ENCODE assay signal across 26 cellular contexts in the genomic region with DNA sequence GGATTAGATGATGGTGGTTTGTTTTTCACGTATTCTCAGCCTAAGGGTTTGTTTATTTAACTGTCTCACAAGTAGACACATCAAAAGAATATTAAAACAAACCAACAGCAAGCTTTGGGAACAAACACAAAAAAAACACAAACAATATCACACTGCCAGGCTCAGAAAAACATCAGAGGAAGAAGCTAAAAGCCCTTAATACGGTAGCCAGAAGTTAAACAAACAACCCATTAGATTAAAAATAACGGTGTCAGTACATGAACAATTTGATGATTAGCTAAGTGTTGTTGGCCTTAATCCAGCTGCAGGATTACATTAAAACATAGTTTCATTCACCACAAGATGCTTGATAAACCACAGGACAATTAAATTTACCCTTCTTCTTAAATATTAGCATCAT.
"Had no signal": no experiment of that assay in that cellular context is flagged by ENCODE, and none has a peak within 500 bp of the region (broad histone marks: within the 10 kb centered on the region; RNA-seq: fewer than 3 reads in every experiment).

No MANE protein-coding gene starts in this region.

- DNase-seq: hippocampal formation; left colon; left lung; lower lobe of right lung; mammary epithelial cell; mesenchymal stem cell; naive thymus-derived CD8-positive, alpha-beta T cell; nucleus accumbens; pancreas; posterior cingulate gyrus; retina; right cardiac atrium; stimulated activated CD4-positive, alpha-beta T cell treated with anti-CD3 and anti-CD28 coated beads, Interleukin-12 subunit alpha, Interleukin-12 subunit beta, amount 100 ng/mL, for 4 hours; stimulated activated CD4-positive, alpha-beta T cell treated with anti-CD3 and anti-CD28 coated beads, Interleukin-15, amount 100 ng/mL, for 24 hours; stimulated activated CD4-positive, alpha-beta T cell treated with anti-CD3 and anti-CD28 coated beads, Interleukin-2, amount 100 ng/mL, for 24 hours; stimulated activated CD4-positive, alpha-beta T cell treated with anti-CD3 and anti-CD28 coated beads, Interleukin-4, amount 100 ng/mL, for 1 hour; stimulated activated naive B cell treated with anti-CD40 and anti-IgM and Interleukin-4, amounts not matched to agents 10 μg/mL and 1 μg/mL and 100 μg/mL, for 72 hours; stimulated activated naive CD8-positive, alpha-beta T cell treated with anti-CD3 and anti-CD28 coated beads, Interleukin-15, Interleukin-2, amounts not matched to agents 100 U/mL and 50 U/mL, for 24 hours; stomach; testis; thyroid gland; transverse colon; upper lobe of left lung had no signal

- ATAC-seq: left colon; left lung; lower lobe of right lung; naive thymus-derived CD8-positive, alpha-beta T cell; pancreas; right cardiac atrium; sciatic nerve; stimulated activated naive B cell treated with anti-CD40 and anti-IgM and Interleukin-4, amounts not matched to agents 10 μg/mL and 1 μg/mL and 100 μg/mL, for 72 hours; stimulated activated naive CD8-positive, alpha-beta T cell treated with anti-CD3 and anti-CD28 coated beads, Interleukin-15, Interleukin-2, amounts not matched to agents 100 U/mL and 50 U/mL, for 24 hours had no signal

- H3K9me3 ChIP-seq: left lung, lower lobe of right lung, pancreas, prostate gland, stomach, testis, thyroid gland, transverse colon, upper lobe of left lung had no signal

- H3K36me3 ChIP-seq: left lung, lower lobe of right lung, pancreas, prostate gland, stomach, thyroid gland, transverse colon, upper lobe of left lung had no signal

- H3K27ac ChIP-seq: left lung, lower lobe of right lung, pancreas, prostate gland, skin epidermis, stomach, testis, thyroid gland, transverse colon, upper lobe of left lung had no signal

- H3K4me3 ChIP-seq: left lung, lower lobe of right lung, pancreas, prostate gland, skin epidermis, stomach, testis, thyroid gland, transverse colon, upper lobe of left lung had no signal

- H3K4me1 ChIP-seq: left lung, lower lobe of right lung, pancreas, prostate gland, stomach, testis, thyroid gland, transverse colon, upper lobe of left lung had no signal
